In genomic region chr12:85672436-85672835, GRCh38 we compare ENCODE assay signal across 9 cellular contexts.
"Had no signal": no experiment of that assay in that cellular context is flagged by ENCODE, and none has a peak within 500 bp of the region (broad histone marks: within the 10 kb centered on the region; RNA-seq: fewer than 3 reads in every experiment).

No MANE protein-coding gene starts in this region.

- H3K27ac ChIP-seq: GM23248 had no signal

- ATAC-seq: GM23338, HCT116 had no signal

- H3K9ac ChIP-seq: GM23248 had no signal

- H3K4me1 ChIP-seq: HAP-1 had no signal

- H3K4me3 ChIP-seq: GM23248, GM23338, HAP-1 had no signal

- H3K9me3 ChIP-seq: HAP-1 had no signal

- H3K36me3 ChIP-seq: HAP-1 had no signal

- DNase-seq: GM23248, GOT3, H7, H9, HCEC 1CT, HFFc6 had no signal
